Comparison of ENCODE assay signal across 10 cellular contexts in genomic region chr10:103111918-103112877, GRCh38.
DNase-seq lines count a peak whose midpoint lies in the region; ATAC-seq and TF ChIP-seq lines count a peak whose summit lies in the region.
"Had no signal": no experiment of that assay in that cellular context is flagged by ENCODE, and none has a peak within 500 bp of the region (broad histone marks: within the 10 kb centered on the region; RNA-seq: fewer than 3 reads in every experiment).

No MANE protein-coding gene starts in this region.

- H3K36me3 Mint-ChIP-seq in osteocyte (ENCODE audit: unreplicated experiment) = peaks cover 11% of the 10 kb centered on the region
- peaks cover 15% of the 10 kb centered on the region for H3K36me3 Mint-ChIP-seq in activated CD4-positive, alpha-beta T cell treated with anti-CD3 and anti-CD28 coated beads, Interleukin-2, amount 10 ng/mL, durations not matched to agents 24 days and 14 days (ENCODE audit: low read depth)

- H3K4me1 Mint-ChIP-seq in osteocyte (ENCODE audit: unreplicated experiment) = peaks cover 22% of the 10 kb centered on the region
- H3K4me1 Mint-ChIP-seq in activated CD4-positive, alpha-beta T cell treated with anti-CD3 and anti-CD28 coated beads, Interleukin-2, amount 10 ng/mL, durations not matched to agents 24 days and 14 days = peaks cover 15% of the 10 kb centered on the region

- H3K27ac Mint-ChIP-seq in osteocyte (ENCODE audit: unreplicated experiment) = peak overlapping the region; percentile 66
- no peak overlapping the region for H3K27ac Mint-ChIP-seq in activated CD4-positive, alpha-beta T cell treated with anti-CD3 and anti-CD28 coated beads, Interleukin-2, amount 10 ng/mL, durations not matched to agents 24 days and 14 days

- no peaks in the 10 kb centered on the region for H3K27me3 Mint-ChIP-seq in osteocyte (ENCODE audit: unreplicated experiment)
- H3K27me3 Mint-ChIP-seq in activated CD4-positive, alpha-beta T cell treated with anti-CD3 and anti-CD28 coated beads, Interleukin-2, amount 10 ng/mL, durations not matched to agents 24 days and 14 days = no peaks in the 10 kb centered on the region

- in situ Hi-C loops in KBM-7 (cut with MboI; ENCODE audit: low pct_unique_long_range_greater_than_20kb, low sequenced_read_pairs) = no loop called here

- no peak for DNase-seq in osteocyte (ENCODE audit: extremely low spot score, unreplicated experiment)
- no peak for DNase-seq in medulla oblongata (ENCODE audit: extremely low spot score)
- DNase-seq in KBM-7 = no peak
- DNase-seq in posterior cingulate gyrus = no peak
- no peak for DNase-seq in activated CD4-positive, alpha-beta T cell treated with anti-CD3 and anti-CD28 coated beads, Interleukin-2, amount 10 ng/mL, durations not matched to agents 24 days and 14 days
- DNase-seq: NCI-H2029 treated with DMSO at 0.1 percent for 48 hours, occipital lobe had no signal

- TF ChIP-seq CTCF in osteocyte (IDR thresholded peaks at IDR 0.05) = no peak

- H3K9me3 Mint-ChIP-seq in osteocyte (ENCODE audit: unreplicated experiment) = no peaks in the 10 kb centered on the region
- no peaks in the 10 kb centered on the region for H3K9me3 Mint-ChIP-seq in activated CD4-positive, alpha-beta T cell treated with anti-CD3 and anti-CD28 coated beads, Interleukin-2, amount 10 ng/mL, durations not matched to agents 24 days and 14 days

- no peak overlapping the region for H3K4me3 Mint-ChIP-seq in osteocyte (ENCODE audit: unreplicated experiment)
- no peak overlapping the region for H3K4me3 Mint-ChIP-seq in activated CD4-positive, alpha-beta T cell treated with anti-CD3 and anti-CD28 coated beads, Interleukin-2, amount 10 ng/mL, durations not matched to agents 24 days and 14 days

- intact Hi-C loops in posterior cingulate gyrus (cut with DNase I) = no loop called here
- intact Hi-C loops in activated CD4-positive, alpha-beta T cell treated with anti-CD3 and anti-CD28 coated beads, Interleukin-2, amount 10 ng/mL, durations not matched to agents 24 days and 14 days (cut with micrococcal nuclease) = no loop called here

- ATAC-seq in GM18517 (IDR thresholded peaks at IDR 0.05; ENCODE audit: unreplicated experiment) (peak; percentile 58), GM21619 (IDR thresholded peaks at IDR 0.05; ENCODE audit: unreplicated experiment) (peak; percentile 65), HG03521 (IDR thresholded peaks at IDR 0.05; ENCODE audit: unreplicated experiment) (peak; percentile 46)
